ENCODE assay signal across 17 cellular contexts in genomic region chr14:61146896-61147295, GRCh38.
DNase-seq lines count a peak whose midpoint lies in the region; ATAC-seq and TF ChIP-seq lines count a peak whose summit lies in the region.
"Had no signal": no experiment of that assay in that cellular context is flagged by ENCODE, and none has a peak within 500 bp of the region (broad histone marks: within the 10 kb centered on the region; RNA-seq: fewer than 3 reads in every experiment).

No MANE protein-coding gene starts in this region.

- intact Hi-C loops in dorsolateral prefrontal cortex (cut with DNase I), result no loop called here

- TF ChIP-seq CTCF in dorsolateral prefrontal cortex (IDR thresholded peaks at IDR 0.05 in 54 of 56, conservative IDR thresholded peaks at IDR 0.05 in 2 of 56; ENCODE audit: low read depth in 1 of 56, partially characterized antibody in 56 of 56) (no peak), nephron progenitor cell (IDR thresholded peaks at IDR 0.05) (no peak), thoracic aorta (IDR thresholded peaks at IDR 0.05) (no peak)

- H3K36me3 ChIP-seq in SJCRH30 (no peaks in the 10 kb centered on the region), thoracic aorta (no peaks in the 10 kb centered on the region)
- H3K36me3 ChIP-seq: lower lobe of right lung had no signal

- DNase-seq in SJCRH30 (peak; percentile 49 to 80), dorsolateral prefrontal cortex (no peak), nephron progenitor cell (no peak), thoracic aorta (ENCODE audit: low spot score) (no peak), iPS-NIHi7 (ENCODE audit: extremely low spot score) (no peak)
- DNase-seq: activated CD4-positive, CD25-positive, alpha-beta regulatory T cell; lower lobe of right lung; NCI-H1930; NCI-H446 treated with DMSO at 0.1 percent for 48 hours; retina; Right ventricle myocardium superior; stimulated activated naive CD8-positive, alpha-beta T cell treated with anti-CD3 and anti-CD28 coated beads, Interleukin-15, amount 100 ng/mL, for 72 hours had no signal

- H3K27me3 ChIP-seq in SJCRH30 (no peaks in the 10 kb centered on the region), dorsolateral prefrontal cortex (no peaks in the 10 kb centered on the region), thoracic aorta (replicated peaks; ENCODE audit: insufficient read depth) (no peaks in the 10 kb centered on the region)

- peaks cover 42% of the 10 kb centered on the region for H3K9me3 Mint-ChIP-seq in nephron progenitor cell

- H3K9me3 ChIP-seq in SJCRH30 (replicated peaks) (peaks cover 8% of the 10 kb centered on the region), thoracic aorta (no peaks in the 10 kb centered on the region)

- H3K27me3 Mint-ChIP-seq in nephron progenitor cell (ENCODE audit: low read depth, poor library complexity), result peaks cover 5% of the 10 kb centered on the region

- H3K36me3 Mint-ChIP-seq in nephron progenitor cell (ENCODE audit: low read depth), result peaks cover 32% of the 10 kb centered on the region

- H3K27ac Mint-ChIP-seq in nephron progenitor cell, result peak overlapping the region; percentile 84
- H3K27ac Mint-ChIP-seq: activated T-helper 17 cell treated with anti-CD3 and anti-CD28 coated beads, Interleukin-2, amount 50 U/mL, for 72 hours; B cell; IgD-negative memory B cell; stimulated activated naive CD8-positive, alpha-beta T cell treated with anti-CD3 and anti-CD28 coated beads, Interleukin-15, amount 100 ng/mL, for 72 hours had no signal

- H3K4me1 ChIP-seq in SJCRH30 (peaks cover 58% of the 10 kb centered on the region), thoracic aorta (ENCODE audit: control insufficient read depth in 1 of 2, low read depth in 2 of 2) (peaks cover 28 to 69% of the 10 kb centered on the region in 2 donors)

- no peak overlapping the region for H3K4me3 ChIP-seq in SJCRH30
- H3K4me3 ChIP-seq in dorsolateral prefrontal cortex, result no peak overlapping the region
- H3K4me3 ChIP-seq in thoracic aorta, result no peak overlapping the region
- H3K4me3 ChIP-seq: lower lobe of right lung had no signal

- no peak overlapping the region for H3K4me3 Mint-ChIP-seq in nephron progenitor cell
- H3K4me3 Mint-ChIP-seq: activated T-helper 17 cell treated with anti-CD3 and anti-CD28 coated beads, Interleukin-2, amount 50 U/mL, for 72 hours; B cell; stimulated activated naive CD8-positive, alpha-beta T cell treated with anti-CD3 and anti-CD28 coated beads, Interleukin-15, amount 100 ng/mL, for 72 hours had no signal

- ATAC-seq in thoracic aorta (ENCODE audit: insufficient number of reproducible peaks, low FRiP score, low read depth) (no peak), GM18867 (IDR thresholded peaks at IDR 0.05; ENCODE audit: unreplicated experiment) (no peak), HG02970 (IDR thresholded peaks at IDR 0.05; ENCODE audit: low FRiP score, unreplicated experiment) (no peak)
- ATAC-seq: activated T-helper 17 cell treated with anti-CD3 and anti-CD28 coated beads, Interleukin-2, amount 50 U/mL, for 72 hours; lower lobe of right lung; stimulated activated naive CD8-positive, alpha-beta T cell treated with anti-CD3 and anti-CD28 coated beads, Interleukin-15, amount 100 ng/mL, for 72 hours had no signal

- peaks cover 52% of the 10 kb centered on the region for H3K4me1 Mint-ChIP-seq in nephron progenitor cell
- H3K4me1 Mint-ChIP-seq: activated T-helper 17 cell treated with anti-CD3 and anti-CD28 coated beads, Interleukin-2, amount 50 U/mL, for 72 hours; B cell; stimulated activated naive CD8-positive, alpha-beta T cell treated with anti-CD3 and anti-CD28 coated beads, Interleukin-15, amount 100 ng/mL, for 72 hours had no signal

- peak overlapping the region; percentile 100 for H3K27ac ChIP-seq in SJCRH30
- H3K27ac ChIP-seq in dorsolateral prefrontal cortex, result peak overlapping the region in 46 of 59 donors; percentile 4 to 88 (median 69)
- peak overlapping the region; percentile 87 to 91 for H3K27ac ChIP-seq in thoracic aorta
- H3K27ac ChIP-seq: lower lobe of right lung had no signal

Comparison
In these comparisons a context has a peak if more than half of its experiments do, and no peak if none do; other contexts are left out.
1. DNase-seq: peak in SJCRH30 (2 of 2); none in dorsolateral prefrontal cortex (0 of 10), nephron progenitor cell (single experiment), thoracic aorta (single experiment) and iPS-NIHi7 (single experiment).
2. Peak in every context shown above with its lines, with median percentiles within 50 percentile points of each other: H3K27ac ChIP-seq.